7 cellular contexts compared by ENCODE assay signal in genomic region chr9:75200892-75201470, GRCh38.
A peak's percentile ranks its signal among the peaks of the same experiment; 100 is the strongest.
DNase-seq lines count a peak whose midpoint lies in the region; ATAC-seq, FAIRE-seq and TF ChIP-seq lines count a peak whose summit lies in the region.

No MANE protein-coding gene starts in this region.

- H3K4me3 Mint-ChIP-seq in nephron: no peak overlapping the region

- peaks cover 7% of the 10 kb centered on the region for H3K27me3 Mint-ChIP-seq in nephron (ENCODE audit: low read depth)

- peaks cover 4% of the 10 kb centered on the region for H3K4me1 Mint-ChIP-seq in nephron

- H3K27ac Mint-ChIP-seq in nephron: no peak overlapping the region

- H3K27me3 ChIP-seq in dorsolateral prefrontal cortex: no peaks in the 10 kb centered on the region

- peaks cover 4% of the 10 kb centered on the region for H3K9me3 Mint-ChIP-seq in nephron

- H3K4me3 ChIP-seq in dorsolateral prefrontal cortex: no peak overlapping the region

- DNase-seq in OCI-M1 (lab: John Stamatoyannopoulos, UW): peak; percentile 81
- DNase-seq in dorsolateral prefrontal cortex: no peak

- H3K36me3 Mint-ChIP-seq in nephron (ENCODE audit: low read depth): no peaks in the 10 kb centered on the region

- FAIRE-seq in G401.6 (lab: Jason Lieb, UNC): peak; percentile 80

- ATAC-seq in HG03196 (IDR thresholded peaks at IDR 0.05; ENCODE audit: unreplicated experiment): peak; percentile 58
- ATAC-seq in HG03045 (IDR thresholded peaks at IDR 0.05; ENCODE audit: unreplicated experiment): no peak
- ATAC-seq in GM19324 (IDR thresholded peaks at IDR 0.05; ENCODE audit: low FRiP score, unreplicated experiment): no peak

- H3K27ac ChIP-seq in dorsolateral prefrontal cortex: no peak overlapping the region

- intact Hi-C loops in dorsolateral prefrontal cortex (cut with DNase I): no loop called here

- TF ChIP-seq CTCF in dorsolateral prefrontal cortex (IDR thresholded peaks at IDR 0.05 in 54 of 56, conservative IDR thresholded peaks at IDR 0.05 in 2 of 56; ENCODE audit: low read depth in 1 of 56, partially characterized antibody in 56 of 56) (peak; percentile 56 to 92 (median 74)), nephron (IDR thresholded peaks at IDR 0.05; ENCODE audit: unreplicated experiment in 3 of 3) (peak; percentile 70 to 81 (median 73))
